In the genomic region with DNA sequence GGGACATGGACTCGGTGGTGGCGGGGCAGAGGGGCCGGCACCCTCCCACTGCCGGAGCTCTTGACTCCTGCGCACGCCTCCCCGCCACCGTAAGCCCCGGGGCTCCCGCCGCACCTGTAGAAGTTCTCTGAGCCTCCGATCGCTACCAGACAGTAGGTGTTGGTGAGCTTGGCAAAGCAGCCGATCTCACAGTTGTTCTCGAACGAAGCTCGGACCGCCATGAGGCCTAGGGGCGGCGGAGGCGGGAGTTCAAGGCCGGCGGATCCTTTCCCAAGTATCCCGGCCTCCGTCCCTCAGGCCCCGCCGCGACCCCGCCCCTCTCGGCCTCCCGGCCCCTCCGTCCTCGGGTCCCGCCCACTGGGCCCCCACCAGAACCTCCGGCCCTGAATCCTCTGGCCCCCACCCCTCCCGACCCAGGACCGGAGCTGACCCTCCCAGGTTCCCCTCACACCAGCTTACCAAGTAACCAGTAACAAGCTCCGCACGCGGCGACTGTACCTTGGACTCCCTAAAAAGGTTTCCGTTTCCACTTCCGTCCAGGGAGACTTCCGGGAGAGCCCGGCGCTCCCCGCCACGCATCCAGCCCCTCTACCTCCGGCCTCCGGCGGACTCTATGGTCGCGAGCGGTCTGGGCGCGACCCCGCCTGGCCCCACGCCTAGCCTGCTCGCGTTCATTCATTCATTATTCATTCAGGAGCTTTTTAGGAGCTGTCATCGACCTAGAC, we compare ENCODE assay signal across 8 cellular contexts. TPM values are rescaled to one million over a fixed set of nuclear protein-coding genes. Genes with fewer than 3 reads are reported as not detected.
DNase-seq lines count a peak whose midpoint lies in the region; ATAC-seq, FAIRE-seq and TF ChIP-seq lines count a peak whose summit lies in the region.

A gene (minus strand): TSS at position 506 of the 725 bp plus-strand sequence. CDS start 285 bp downstream, at position 221.

- H3K9me3 Mint-ChIP-seq in T-helper 2 cell treated with Interferon-gamma antibody and Interleukin-4, amounts not matched to agents 5 μg/mL and 100 μg/mL, for 36 hours, result no peaks in the 10 kb centered on the region
- no peaks in the 10 kb centered on the region for H3K9me3 Mint-ChIP-seq in astrocyte (ENCODE audit: unreplicated experiment)

- H3K27me3 ChIP-seq in GM06990 (replicated peaks; ENCODE audit: control insufficient read depth, insufficient read depth, low read length), result no peaks in the 10 kb centered on the region
- no peaks in the 10 kb centered on the region for H3K27me3 ChIP-seq in astrocyte (ENCODE audit: insufficient read depth, low read length)
- no peaks in the 10 kb centered on the region for H3K27me3 ChIP-seq in hepatocyte
- H3K27me3 ChIP-seq in aorta (ENCODE audit: control insufficient read depth in 1 of 2, insufficient read depth in 2 of 2, low read length in 1 of 2), result no peaks in the 10 kb centered on the region

- DNase-seq in GM06990 (ENCODE audit: extremely low read depth, insufficient read length), result peak; percentile 84
- peak; percentile 77 to 86 for DNase-seq in NCI-H1930 (lab: John Stamatoyannopoulos, UW)
- DNase-seq in T-helper 2 cell treated with Interferon-gamma antibody and Interleukin-4, amounts not matched to agents 5 μg/mL and 100 μg/mL, for 36 hours (ENCODE audit: low spot score), result peak; percentile 77
- peak; percentile 85 for DNase-seq in astrocyte (ENCODE audit: low read depth)
- peak; percentile 95 for DNase-seq in hepatocyte (ENCODE audit: low spot score)
- peak; percentile 80 for DNase-seq in renal cortical epithelial cell (ENCODE audit: low read depth)
- DNase-seq in aorta, result peak; percentile 88 to 96

- WGBS in hepatocyte (ENCODE audit: low lambda C conversion rate, missing lambda C conversion rate), result 2% methylated on average over 47 of the region's 61 CpGs
- WGBS in aorta, 2 donors, result 1% methylated on average over 54 to 61 of the region's 61 CpGs

- peak within 1 kb of the TSS; percentile 93 for H3K9ac ChIP-seq in astrocyte (ENCODE audit: low read length)

- H3K79me2 ChIP-seq in astrocyte (ENCODE audit: insufficient read depth, low read length) (peaks cover 50% of the 10 kb centered on the region), hepatocyte (peaks cover 40% of the 10 kb centered on the region)

- H2AFZ ChIP-seq in astrocyte (ENCODE audit: low read depth, low read length), result peak within 1 kb of the TSS; percentile 73
- H2AFZ ChIP-seq in hepatocyte, result peak within 1 kb of the TSS; percentile 86

- peak; percentile 84 for ATAC-seq in HG02678 (IDR thresholded peaks at IDR 0.05; ENCODE audit: unreplicated experiment)
- peak; percentile 91 for ATAC-seq in aorta (ENCODE audit: low FRiP score)

- H3K9me2 ChIP-seq in hepatocyte (replicated peaks; ENCODE audit: insufficient read depth), result no peaks in the 10 kb centered on the region

- H3K4me2 ChIP-seq in astrocyte (ENCODE audit: low read length), result peak within 1 kb of the TSS; percentile 89
- H3K4me2 ChIP-seq in hepatocyte, result peak within 1 kb of the TSS; percentile 92

- peaks cover 28% of the 10 kb centered on the region for H3K36me3 Mint-ChIP-seq in T-helper 2 cell treated with Interferon-gamma antibody and Interleukin-4, amounts not matched to agents 5 μg/mL and 100 μg/mL, for 36 hours (ENCODE audit: low read depth)
- peaks cover 14% of the 10 kb centered on the region for H3K36me3 Mint-ChIP-seq in astrocyte (ENCODE audit: low read depth, unreplicated experiment)

- TF ChIP-seq CTCF in GM06990 (IDR thresholded peaks at IDR 0.05; ENCODE audit: insufficient read depth, low read length, poor library complexity, severe bottlenecking) (no peak), astrocyte (IDR thresholded peaks at IDR 0.05; ENCODE audit: insufficient read depth, low read depth, low read length) (no peak), hepatocyte (IDR thresholded peaks at IDR 0.05; ENCODE audit: poor library complexity) (no peak)

- H3K27ac Mint-ChIP-seq in T-helper 2 cell treated with Interferon-gamma antibody and Interleukin-4, amounts not matched to agents 5 μg/mL and 100 μg/mL, for 36 hours, result peak within 1 kb of the TSS; percentile 96
- peak within 1 kb of the TSS; percentile 96 for H3K27ac Mint-ChIP-seq in astrocyte (ENCODE audit: unreplicated experiment)

- H3K27me3 Mint-ChIP-seq in T-helper 2 cell treated with Interferon-gamma antibody and Interleukin-4, amounts not matched to agents 5 μg/mL and 100 μg/mL, for 36 hours (ENCODE audit: low read depth), result no peaks in the 10 kb centered on the region
- H3K27me3 Mint-ChIP-seq in astrocyte (ENCODE audit: low read depth, unreplicated experiment), result no peaks in the 10 kb centered on the region

- H3K36me3 ChIP-seq in GM06990 (ENCODE audit: control insufficient read depth, insufficient read depth, low read length), result peaks cover 8% of the 10 kb centered on the region
- H3K36me3 ChIP-seq in astrocyte (ENCODE audit: insufficient read depth, low read length), result peaks cover 8% of the 10 kb centered on the region
- no peaks in the 10 kb centered on the region for H3K36me3 ChIP-seq in hepatocyte (replicated peaks; ENCODE audit: insufficient read depth, low read depth)
- no peaks in the 10 kb centered on the region for H3K36me3 ChIP-seq in aorta (ENCODE audit: control insufficient read depth in 1 of 2, insufficient read depth in 2 of 2, low read length in 1 of 2)

- H4K20me1 ChIP-seq in astrocyte (ENCODE audit: insufficient read depth, low read length) (peaks cover 28% of the 10 kb centered on the region), hepatocyte (ENCODE audit: insufficient read depth, poor library complexity, severe bottlenecking) (peaks cover 8% of the 10 kb centered on the region)

- H3K4me1 Mint-ChIP-seq in T-helper 2 cell treated with Interferon-gamma antibody and Interleukin-4, amounts not matched to agents 5 μg/mL and 100 μg/mL, for 36 hours (ENCODE audit: low read depth), result peaks cover 17% of the 10 kb centered on the region
- H3K4me1 Mint-ChIP-seq in astrocyte (ENCODE audit: low read depth, unreplicated experiment), result peaks cover 12% of the 10 kb centered on the region

- H3K4me3 ChIP-seq in GM06990 (replicated peaks; ENCODE audit: low read depth, low read length), result peak within 1 kb of the TSS; percentile 96
- peak within 1 kb of the TSS; percentile 80 for H3K4me3 ChIP-seq in astrocyte (ENCODE audit: insufficient read depth, low read depth, low read length)
- H3K4me3 ChIP-seq in hepatocyte, result peak within 1 kb of the TSS; percentile 91
- peak within 1 kb of the TSS; percentile 16 to 61 for H3K4me3 ChIP-seq in aorta (ENCODE audit: low read length in 2 of 2)

- intact Hi-C loops in aorta (cut with DNase I), result no loop called here

- peak within 1 kb of the TSS; percentile 89 for H3K4me3 Mint-ChIP-seq in T-helper 2 cell treated with Interferon-gamma antibody and Interleukin-4, amounts not matched to agents 5 μg/mL and 100 μg/mL, for 36 hours
- H3K4me3 Mint-ChIP-seq in astrocyte (ENCODE audit: unreplicated experiment), result peak within 1 kb of the TSS; percentile 95

- H3K4me1 ChIP-seq in astrocyte (ENCODE audit: insufficient read depth, low read length), result peaks cover 18% of the 10 kb centered on the region
- peaks cover 22% of the 10 kb centered on the region for H3K4me1 ChIP-seq in hepatocyte (ENCODE audit: insufficient read depth)
- H3K4me1 ChIP-seq in aorta (ENCODE audit: control insufficient read depth in 1 of 2, insufficient read depth in 2 of 2, low read length in 2 of 2), result no peaks in the 10 kb centered on the region

- no peak for FAIRE-seq in astrocyte (lab: Jason Lieb, UNC)

- H3K27ac ChIP-seq in astrocyte (ENCODE audit: low read depth, low read length) (peak within 1 kb of the TSS; percentile 81), hepatocyte (peak within 1 kb of the TSS; percentile 97), aorta (ENCODE audit: low read depth in 1 of 2, low read length in 2 of 2) (peak within 1 kb of the TSS in 1 of 2 donors; percentile 38)

- H3K9me3 ChIP-seq in astrocyte (ENCODE audit: insufficient read depth, low read depth, low read length) (no peaks in the 10 kb centered on the region), hepatocyte (ENCODE audit: low read depth) (no peaks in the 10 kb centered on the region), aorta (ENCODE audit: control insufficient read depth, low read length) (no peaks in the 10 kb centered on the region)

RNA-seq across cellular contexts. Expression of the gene that starts here (rescaled TPM):
- 232 and 271 TPM in 2 replicates for total RNA-seq in astrocyte
- 108 and 112 TPM in 2 replicates for total RNA-seq in hepatocyte
- 207 and 230 TPM in 2 replicates for polyA plus RNA-seq in hepatocyte
- total RNA-seq in renal cortical epithelial cell, result 199 and 503 TPM in 2 replicates
- 10 to 100 TPM; 61.0 to 77.7 TPM for total RNA-seq in aorta
- polyA plus RNA-seq in aorta, result 100 to 1,000 TPM in 1 of 2 donors, 10 to 100 TPM in 1; 78.1 to 147 TPM

Comparison
In these comparisons a context has a peak if more than half of its experiments do, and no peak if none do; other contexts are left out.
1. H3K4me3 ChIP-seq: peak in every context shown above with its lines; median percentile 96 in GM06990; 91 in hepatocyte; 80 in astrocyte; 38 in aorta.